Comparison of ENCODE assay signal across 2 cellular contexts in genomic region chr19:17358395-17358794, GRCh38.
TF ChIP-seq lines count a peak whose summit lies in the region.

No MANE protein-coding gene starts in this region.

TF ChIP-seq in HCT116, 20 proteins besides CTCF, POLR2A, EP300 and RAD21:
- TF ChIP-seq FOSL1 (IDR thresholded peaks at IDR 0.05; ENCODE audit: low read depth) (no peak; the same call in 1 of the 2 replicates), ELF1 (IDR thresholded peaks at IDR 0.05; ENCODE audit: borderline replicate concordance, low read depth) (no peak), ZFX (IDR thresholded peaks at IDR 0.05) (no peak), ZNF274 (IDR thresholded peaks at IDR 0.05; ENCODE audit: low read depth, low read length) (no peak)

TF ChIP-seq in HepG2, 621 proteins besides CTCF, POLR2A, EP300 and RAD21:
- TF ChIP-seq TRIM24 (CRISPR knock-in tag; IDR thresholded peaks at IDR 0.05), result no peak
- no peak for TF ChIP-seq AFF4 (CRISPR knock-in tag; IDR thresholded peaks at IDR 0.05)
- TF ChIP-seq HOXA7 (CRISPR knock-in tag; IDR thresholded peaks at IDR 0.05), result no peak
- TF ChIP-seq ZNF431 (CRISPR knock-in tag; IDR thresholded peaks at IDR 0.05; ENCODE audit: borderline replicate concordance, low read depth), result no peak
- TF ChIP-seq ZNF513 (CRISPR knock-in tag; conservative IDR thresholded peaks at IDR 0.05), result no peak
- no peak for TF ChIP-seq NFIB (CRISPR knock-in tag; IDR thresholded peaks at IDR 0.05; ENCODE audit: borderline replicate concordance)
- TF ChIP-seq ZNF484 (CRISPR knock-in tag; IDR thresholded peaks at IDR 0.05; ENCODE audit: borderline replicate concordance, low read depth), result no peak
- TF ChIP-seq KDM4B (CRISPR knock-in tag; IDR thresholded peaks at IDR 0.05), result no peak
- TF ChIP-seq PPARG (CRISPR knock-in tag; conservative IDR thresholded peaks at IDR 0.05), result no peak
- TF ChIP-seq KDM3A (CRISPR knock-in tag; IDR thresholded peaks at IDR 0.05; ENCODE audit: low read depth), result no peak
